Comparison of ENCODE assay signal across 8 cellular contexts in genomic region chr3:141659821-141660597, GRCh38.
DNase-seq lines count a peak whose midpoint lies in the region; ATAC-seq and TF ChIP-seq lines count a peak whose summit lies in the region.

No MANE protein-coding gene starts in this region.

- peak overlapping the region; percentile 58 for H3K18ac ChIP-seq in trophoblast cell (ENCODE audit: low read length)

- intact Hi-C loops in right cardiac atrium (cut with DNase I): no loop called here
- intact Hi-C loops in OCI-LY7 (cut with micrococcal nuclease; ENCODE audit: unreplicated experiment): no loop called here

- no peak for TF ChIP-seq CTCF in OCI-LY7 (conservative IDR thresholded peaks at IDR 0.05; ENCODE audit: low read length)

- H3K9ac ChIP-seq in trophoblast cell (ENCODE audit: low read length): peak overlapping the region; percentile 33

- no peaks in the 10 kb centered on the region for H3K9me3 Mint-ChIP-seq in activated naive CD8-positive, alpha-beta T cell treated with anti-CD3 and anti-CD28 coated beads for 36 hours

- H4K12ac ChIP-seq in trophoblast cell (ENCODE audit: low read depth, low read length): peak overlapping the region; percentile 38

- peaks cover 13% of the 10 kb centered on the region for H3K79me1 ChIP-seq in trophoblast cell (ENCODE audit: low read length)

- H3K27ac Mint-ChIP-seq in activated naive CD8-positive, alpha-beta T cell treated with anti-CD3 and anti-CD28 coated beads for 36 hours: no peak overlapping the region

- H2BK5ac ChIP-seq in trophoblast cell (ENCODE audit: low read depth, low read length, poor library complexity): no peak overlapping the region

- no peaks in the 10 kb centered on the region for H4K20me1 ChIP-seq in OCI-LY7 (ENCODE audit: insufficient read depth, low read length)

- H2AFZ ChIP-seq in trophoblast cell (ENCODE audit: insufficient read depth, low read length, poor library complexity): peak overlapping the region; percentile 84
- no peak overlapping the region for H2AFZ ChIP-seq in OCI-LY7 (ENCODE audit: low read length)

- H3K4me3 ChIP-seq in right cardiac atrium (ENCODE audit: low read length) (peak overlapping the region; percentile 35), trophoblast cell (ENCODE audit: low read depth, low read length) (peak overlapping the region; percentile 71), OCI-LY7 (ENCODE audit: low read depth, low read length, poor library complexity, severe bottlenecking) (no peak overlapping the region)

- no peak overlapping the region for H3K23ac ChIP-seq in trophoblast cell (ENCODE audit: low read length)

- peaks cover 2% of the 10 kb centered on the region for H3K4me1 Mint-ChIP-seq in activated naive CD8-positive, alpha-beta T cell treated with anti-CD3 and anti-CD28 coated beads for 36 hours

- peak; percentile 91 to 94 for ATAC-seq in right cardiac atrium

- H3K27me3 Mint-ChIP-seq in activated naive CD8-positive, alpha-beta T cell treated with anti-CD3 and anti-CD28 coated beads for 36 hours: peaks cover 66% of the 10 kb centered on the region

- peak overlapping the region; percentile 25 for H4K91ac ChIP-seq in trophoblast cell (ENCODE audit: low read depth, low read length)

- no peaks in the 10 kb centered on the region for H3K36me3 Mint-ChIP-seq in activated naive CD8-positive, alpha-beta T cell treated with anti-CD3 and anti-CD28 coated beads for 36 hours

- 2% methylated on average over 64 of the region's 64 CpGs for WGBS in right cardiac atrium
- WGBS in trophoblast cell (ENCODE audit: extremely low coverage, insufficient coverage, insufficient read length): no CpG with 5 or more reads among the region's 64 CpGs

- no peaks in the 10 kb centered on the region for H3K4me1 ChIP-seq in right cardiac atrium (ENCODE audit: control insufficient read depth, insufficient read depth, low read length)
- H3K4me1 ChIP-seq in trophoblast cell (ENCODE audit: control insufficient read depth in 1 of 2, insufficient read depth in 2 of 2, low read length in 2 of 2): peaks cover 9 to 13% of the 10 kb centered on the region in 2 experiments
- no peaks in the 10 kb centered on the region for H3K4me1 ChIP-seq in OCI-LY7 (ENCODE audit: insufficient read depth, low read length, poor library complexity, severe bottlenecking)

- H3K14ac ChIP-seq in trophoblast cell (ENCODE audit: low read length): peak overlapping the region; percentile 6

- H3K27me3 ChIP-seq in right cardiac atrium (ENCODE audit: control insufficient read depth, insufficient read depth): no peaks in the 10 kb centered on the region
- peaks cover 8% of the 10 kb centered on the region for H3K27me3 ChIP-seq in trophoblast cell (ENCODE audit: insufficient read depth, low read length)

- DNase-seq in DMS79 (lab: John Stamatoyannopoulos, UW) (peak; percentile 28), NCI-H1048 (lab: John Stamatoyannopoulos, UW) (peak; percentile 19), right cardiac atrium (peak; percentile 54 to 85 (median 84)), trophoblast cell (peak; percentile 90 to 91), epidermal melanocyte (ENCODE audit: insufficient read length, low spot score) (no peak), OCI-LY7 (ENCODE audit: low spot score) (no peak)
- DNase-seq in activated naive CD8-positive, alpha-beta T cell treated with anti-CD3 and anti-CD28 coated beads for 36 hours: peak; percentile 5
- DNase-seq in effector CD4-positive, alpha-beta T cell: no peak

- H2BK12ac ChIP-seq in trophoblast cell (ENCODE audit: low read length): peak overlapping the region; percentile 21

- peak overlapping the region; percentile 22 for H4K8ac ChIP-seq in trophoblast cell (ENCODE audit: low read depth, low read length)

- no peaks in the 10 kb centered on the region for H3K9me3 ChIP-seq in right cardiac atrium (ENCODE audit: control insufficient read depth, low read length)
- peaks cover 3% of the 10 kb centered on the region for H3K9me3 ChIP-seq in trophoblast cell (ENCODE audit: insufficient read depth, low read depth, low read length)
- H3K9me3 ChIP-seq in OCI-LY7 (ENCODE audit: low read length): no peaks in the 10 kb centered on the region

- H3K4me3 Mint-ChIP-seq in activated naive CD8-positive, alpha-beta T cell treated with anti-CD3 and anti-CD28 coated beads for 36 hours: peak overlapping the region; percentile 74

- H3K4me2 ChIP-seq in trophoblast cell (ENCODE audit: low read length) (peak overlapping the region; percentile 99), OCI-LY7 (ENCODE audit: low read length) (no peak overlapping the region)

- no peaks in the 10 kb centered on the region for H3K36me3 ChIP-seq in trophoblast cell (ENCODE audit: control insufficient read depth in 1 of 2, insufficient read depth in 2 of 2, low read length in 2 of 2)
- H3K36me3 ChIP-seq in OCI-LY7 (ENCODE audit: insufficient read depth, low read length): no peaks in the 10 kb centered on the region

- H2AK5ac ChIP-seq in trophoblast cell (ENCODE audit: low read length): no peak overlapping the region

- H3K9me2 ChIP-seq in OCI-LY7 (ENCODE audit: insufficient read depth, low read length): no peaks in the 10 kb centered on the region

- POLR2A ChIA-PET in OCI-LY7 (lab: Charles Lee): no interaction called here

- no TSS peak for BruUV-seq in OCI-LY7 (replicated peaks; lab: Mats Ljungman, UMichigan)

- H3K4ac ChIP-seq in trophoblast cell (ENCODE audit: low read depth, low read length): no peak overlapping the region

- peak overlapping the region; percentile 89 for H2BK120ac ChIP-seq in trophoblast cell (ENCODE audit: insufficient read depth, low read length, poor library complexity)

- H3K79me2 ChIP-seq in trophoblast cell (ENCODE audit: control insufficient read depth, insufficient read depth, low read length, poor library complexity): peaks cover 5% of the 10 kb centered on the region
- no peaks in the 10 kb centered on the region for H3K79me2 ChIP-seq in OCI-LY7 (ENCODE audit: insufficient read depth, low read depth, low read length)

- CTCF ChIA-PET in OCI-LY7 (lab: Charles Lee; ENCODE audit: unreplicated experiment): no interaction called here

- no peak overlapping the region for H3K27ac ChIP-seq in right cardiac atrium (ENCODE audit: low read length)
- H3K27ac ChIP-seq in trophoblast cell (ENCODE audit: low read depth, low read length): no peak overlapping the region
- no peak overlapping the region for H3K27ac ChIP-seq in OCI-LY7 (ENCODE audit: low read depth, low read length, poor library complexity, severe bottlenecking)

Comparison
In these comparisons a context has a peak if more than half of its experiments do, and no peak if none do; other contexts are left out.
1. DNase-seq: peak in DMS79 (single experiment), NCI-H1048 (single experiment), activated naive CD8-positive, alpha-beta T cell treated with anti-CD3 and anti-CD28 coated beads for 36 hours (single experiment), right cardiac atrium (3 of 3) and trophoblast cell (2 of 2); none in effector CD4-positive, alpha-beta T cell (single experiment), epidermal melanocyte (single experiment) and OCI-LY7 (single experiment).